Comparison of ENCODE assay signal across 29 cellular contexts in the genomic region with DNA sequence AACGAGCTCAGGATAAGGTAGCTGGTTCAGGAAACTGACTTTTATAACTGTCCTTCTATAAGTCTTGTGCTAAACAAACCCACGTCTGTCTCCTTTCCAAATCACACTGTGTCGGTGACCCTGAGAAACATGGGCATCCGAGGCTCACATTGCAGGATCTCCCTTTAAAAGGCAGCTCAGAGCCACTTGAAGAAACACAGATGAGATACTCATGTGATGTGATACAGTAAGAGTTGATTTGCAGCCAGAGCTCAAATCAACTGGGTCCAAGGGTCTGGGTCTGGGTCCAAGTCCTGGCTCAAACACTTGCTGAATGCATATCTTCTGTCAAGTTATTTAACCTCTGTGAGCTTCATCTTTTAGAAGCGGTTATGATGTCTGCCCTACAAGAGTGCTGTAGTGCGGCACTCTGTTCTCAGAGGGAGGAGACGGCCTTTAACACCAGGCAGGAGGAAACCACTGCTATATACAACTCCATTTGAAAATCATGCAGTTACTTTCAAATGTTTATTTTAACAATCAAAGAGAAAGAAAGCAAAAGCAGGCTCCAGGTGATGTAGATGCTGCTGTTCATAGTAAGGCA. TPM values are rescaled to one million over a fixed set of nuclear protein-coding genes. Genes with fewer than 3 reads are reported as not detected.
"Had no signal": no experiment of that assay in that cellular context is flagged by ENCODE, and none has a peak within 500 bp of the region (broad histone marks: within the 10 kb centered on the region; RNA-seq: fewer than 3 reads in every experiment).

No MANE protein-coding gene starts in this region.

- H3K4me3 Mint-ChIP-seq: activated CD4-positive, alpha-beta memory T cell treated with anti-CD3 and anti-CD28 coated beads, Interleukin-2, amount 10 ng/mL, durations not matched to agents 7 days and 5 days; activated CD4-positive, alpha-beta T cell treated with anti-CD3 and anti-CD28 coated beads, Interleukin-2, amount 10 ng/mL, durations not matched to agents 7 days and 5 days; activated T-cell treated with anti-CD3 and anti-CD28 coated beads, Interleukin-2, amount 50 U/mL, for 24 hours; activated T-helper 17 cell treated with anti-CD3 and anti-CD28 coated beads, Interleukin-2, amount 50 U/mL, for 72 hours; neural progenitor cell; T-helper 17 cell had no signal

- H3K4me1 Mint-ChIP-seq: activated CD4-positive, alpha-beta memory T cell treated with anti-CD3 and anti-CD28 coated beads, Interleukin-2, amount 10 ng/mL, durations not matched to agents 7 days and 5 days; activated CD4-positive, alpha-beta T cell treated with anti-CD3 and anti-CD28 coated beads, Interleukin-2, amount 10 ng/mL, durations not matched to agents 7 days and 5 days; activated T-helper 17 cell treated with anti-CD3 and anti-CD28 coated beads, Interleukin-2, amount 50 U/mL, for 72 hours had no signal

- H3K27me3 Mint-ChIP-seq: activated T-cell treated with anti-CD3 and anti-CD28 coated beads, Interleukin-2, amount 50 U/mL, for 24 hours had no signal

- H3K9me3 Mint-ChIP-seq: activated CD4-positive, alpha-beta memory T cell treated with anti-CD3 and anti-CD28 coated beads, Interleukin-2, amount 10 ng/mL, durations not matched to agents 7 days and 5 days; activated CD4-positive, alpha-beta T cell treated with anti-CD3 and anti-CD28 coated beads, Interleukin-2, amount 10 ng/mL, durations not matched to agents 7 days and 5 days; activated naive CD4-positive, alpha-beta T cell treated with anti-CD3 and anti-CD28 coated beads, Interleukin-2, amount 50 U/mL, for 72 hours; activated T-cell treated with anti-CD3 and anti-CD28 coated beads, Interleukin-2, amount 50 U/mL, for 24 hours; activated T-helper 17 cell treated with anti-CD3 and anti-CD28 coated beads, Interleukin-2, amount 50 U/mL, for 72 hours; neural progenitor cell had no signal

- FAIRE-seq: bronchial epithelial cell, endometrium, islet of Langerhans had no signal

- H3K27me3 ChIP-seq: colonic mucosa, esophagus squamous epithelium, neural progenitor cell, right atrium auricular region had no signal

- H3K4me3 ChIP-seq: colonic mucosa, esophagus squamous epithelium, neural progenitor cell, right atrium auricular region, suprapubic skin, tibial artery had no signal

- DNase-seq: activated CD4-positive, alpha-beta memory T cell treated with anti-CD3 and anti-CD28 coated beads, Interleukin-2, amount 10 ng/mL, durations not matched to agents 7 days and 5 days; activated CD4-positive, alpha-beta T cell treated with anti-CD3 and anti-CD28 coated beads for 1 hour; activated CD4-positive, alpha-beta T cell treated with anti-CD3 and anti-CD28 coated beads, Interleukin-2, amount 10 ng/mL, durations not matched to agents 7 days and 5 days; activated CD8-positive, alpha-beta memory T cell treated with anti-CD3 and anti-CD28 coated beads, Interleukin-2, amount 50 U/mL, for 48 hours; activated gamma-delta T cell treated with Interleukin-2 at 50 U/mL for 16 hours; activated T-cell treated with anti-CD3 and anti-CD28 coated beads, Interleukin-2, amount 50 U/mL, for 24 hours; anterior cingulate cortex; colonic mucosa; effector CD8-positive, alpha-beta T cell; esophagus squamous epithelium; foreskin melanocyte; mammary epithelial cell; occipital lobe; stimulated activated CD4-positive, alpha-beta T cell treated with anti-CD3 and anti-CD28 coated beads, Interleukin-15, amount 100 ng/mL, for 24 hours; stimulated activated CD4-positive, alpha-beta T cell treated with anti-CD3 and anti-CD28 coated beads, Interleukin-2, amount 100 ng/mL, for 24 hours; stimulated activated naive CD4-positive, alpha-beta T cell; T-helper 17 cell; tibial artery had no signal

- H3K36me3 ChIP-seq: colonic mucosa, esophagus squamous epithelium, neural progenitor cell, right atrium auricular region, suprapubic skin, tibial artery had no signal

- H3K27ac Mint-ChIP-seq: activated CD4-positive, alpha-beta memory T cell treated with anti-CD3 and anti-CD28 coated beads, Interleukin-2, amount 10 ng/mL, durations not matched to agents 7 days and 5 days; activated CD4-positive, alpha-beta T cell treated with anti-CD3 and anti-CD28 coated beads, Interleukin-2, amount 10 ng/mL, durations not matched to agents 7 days and 5 days; activated T-cell treated with anti-CD3 and anti-CD28 coated beads, Interleukin-2, amount 50 U/mL, for 24 hours; activated T-helper 17 cell treated with anti-CD3 and anti-CD28 coated beads, Interleukin-2, amount 50 U/mL, for 72 hours; neural progenitor cell; T-helper 17 cell had no signal

- H3K36me3 Mint-ChIP-seq: activated naive CD4-positive, alpha-beta T cell treated with anti-CD3 and anti-CD28 coated beads, Interleukin-2, amount 50 U/mL, for 72 hours; neural progenitor cell had no signal

- H3K27ac ChIP-seq: colonic mucosa, epithelial cell of prostate, esophagus squamous epithelium, neural progenitor cell, right atrium auricular region, suprapubic skin, tibial artery had no signal

- H3K4me1 ChIP-seq: colonic mucosa, esophagus squamous epithelium, neural progenitor cell, right atrium auricular region, suprapubic skin, tibial artery had no signal

- H3K9me3 ChIP-seq: colonic mucosa, esophagus squamous epithelium, right atrium auricular region, suprapubic skin, tibial artery had no signal

RNA-seq across cellular contexts. Expression of a gene that starts 6.4 kb away (rescaled TPM):
- polyA plus RNA-seq: adipose tissue, liver, mammary epithelial cell had no signal

RNA-seq across cellular contexts. Expression of a gene that starts 10.0 kb away (rescaled TPM):
- polyA plus RNA-seq: adipose tissue, liver, mammary epithelial cell had no signal

RNA-seq across cellular contexts. Expression of a gene that starts 32.8 kb away (rescaled TPM):
- polyA plus RNA-seq: liver had no signal

RNA-seq across cellular contexts. Expression of a gene that starts 37.0 kb away (rescaled TPM):
- polyA plus RNA-seq: adipose tissue, liver, mammary epithelial cell had no signal

RNA-seq across cellular contexts. Expression of a gene that starts 46.5 kb away (rescaled TPM):
- polyA plus RNA-seq: adipose tissue, liver, mammary epithelial cell had no signal
